In the genomic region with DNA sequence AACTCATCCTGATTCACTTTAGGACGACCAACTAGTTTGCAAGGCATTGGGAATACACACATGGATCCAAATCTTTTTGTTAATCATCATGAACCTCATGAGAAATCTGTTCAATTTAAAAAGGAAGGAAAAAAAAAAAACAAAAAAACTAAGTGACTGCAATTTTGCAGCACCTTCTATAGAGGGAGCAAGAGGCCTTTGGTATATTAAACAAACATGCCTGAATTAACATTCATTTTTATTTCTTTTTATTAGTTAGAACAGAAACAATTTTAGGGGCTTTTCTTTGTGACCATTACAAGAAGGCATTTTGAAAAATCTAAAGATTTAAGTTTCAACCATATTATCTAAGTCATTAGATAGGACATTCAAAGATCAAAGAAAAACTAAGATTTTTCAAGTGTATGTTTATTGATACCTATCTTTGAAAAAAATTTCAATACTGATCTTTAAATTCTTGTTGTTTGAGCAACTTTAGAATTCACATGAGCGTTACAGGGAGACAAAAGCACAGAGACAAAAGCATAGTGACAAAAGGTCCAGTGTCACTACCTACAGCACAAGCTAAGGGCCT, we compare ENCODE assay signal across 8 cellular contexts.
DNase-seq lines count a peak whose midpoint lies in the region; ATAC-seq and TF ChIP-seq lines count a peak whose summit lies in the region.

No MANE protein-coding gene starts in this region.

- intact Hi-C loops in sciatic nerve (cut with DNase I): no loop called here

- ATAC-seq in sciatic nerve: peak; percentile 41
- ATAC-seq in HG02981 (IDR thresholded peaks at IDR 0.05; ENCODE audit: unreplicated experiment): no peak

- TF ChIP-seq CTCF in GM12875 (IDR thresholded peaks at IDR 0.05; ENCODE audit: borderline replicate concordance, insufficient read depth, low read depth, low read length): peak; percentile 44; the same call in 1 of the 2 replicates
- peak; percentile 80 for TF ChIP-seq CTCF in fibroblast of mammary gland (conservative IDR thresholded peaks at IDR 0.05; ENCODE audit: control insufficient read depth, insufficient read depth, low read depth, low read length)

- no peak overlapping the region for H3K27ac ChIP-seq in caudate nucleus (ENCODE audit: low read depth, low read length)

- peak; percentile 13 for DNase-seq in Ammon's horn (ENCODE audit: low spot score)
- peak; percentile 57 for DNase-seq in RKO (ENCODE audit: low spot score)
- DNase-seq in fibroblast of mammary gland (ENCODE audit: low read depth): peak; percentile 63
- DNase-seq in sciatic nerve (ENCODE audit: low spot score): no peak
- no peak for DNase-seq in caudate nucleus (lab: John Stamatoyannopoulos, UW)
- DNase-seq in mucosa of gallbladder (ENCODE audit: low spot score): no peak

- H3K4me3 ChIP-seq in GM12875 (ENCODE audit: low read depth, low read length) (no peak overlapping the region), fibroblast of mammary gland (ENCODE audit: control insufficient read depth, low read depth, low read length) (no peak overlapping the region)

Comparison
In these comparisons a context has a peak if more than half of its experiments do, and no peak if none do; other contexts are left out.
1. DNase-seq: peak in Ammon's horn (single experiment), RKO (single experiment) and fibroblast of mammary gland (single experiment); none in sciatic nerve (single experiment), caudate nucleus (0 of 61) and mucosa of gallbladder (single experiment).